Comparison of ENCODE assay signal across 1 cellular context in genomic region chr3:157499342-157499963, GRCh38.
TF ChIP-seq lines count a peak whose summit lies in the region.

No MANE protein-coding gene starts in this region.

TF ChIP-seq in HepG2, 621 proteins besides CTCF, POLR2A, EP300 and RAD21 (continued from another document):
- TF ChIP-seq HNRNPL (IDR thresholded peaks at IDR 0.05; ENCODE audit: low read depth, low read length) (0 out of 2 replicates have a peak, but pooled peaks have one; percentile 26), TFAP4 (IDR thresholded peaks at IDR 0.05; ENCODE audit: borderline replicate concordance, low read depth) (peak; percentile 30; the same call in 1 of the 2 replicates), ZFP90 (CRISPR knock-in tag; IDR thresholded peaks at IDR 0.05; ENCODE audit: borderline replicate concordance) (no peak), ZBTB8A (CRISPR knock-in tag; IDR thresholded peaks at IDR 0.05; ENCODE audit: borderline replicate concordance, low read depth) (no peak), HOXD1 (CRISPR knock-in tag; IDR thresholded peaks at IDR 0.05) (no peak), ZNF292 (CRISPR knock-in tag; IDR thresholded peaks at IDR 0.05; ENCODE audit: borderline replicate concordance, low read depth) (0 out of 2 replicates have a peak, but pooled peaks have one; percentile 23), HDAC1 (CRISPR knock-in tag; IDR thresholded peaks at IDR 0.05) (peak; percentile 29; the same call in 1 of the 2 replicates), THAP7 (CRISPR knock-in tag; IDR thresholded peaks at IDR 0.05) (no peak), ZNF430 (CRISPR knock-in tag; IDR thresholded peaks at IDR 0.05) (no peak), PHF21A (CRISPR knock-in tag; IDR thresholded peaks at IDR 0.05) (peak; percentile 22; the same call in 1 of the 2 replicates), PITX1 (CRISPR knock-in tag; IDR thresholded peaks at IDR 0.05) (no peak), TBX2 (CRISPR knock-in tag; IDR thresholded peaks at IDR 0.05; ENCODE audit: borderline replicate concordance) (no peak)
- TF ChIP-seq, protein P1, sequence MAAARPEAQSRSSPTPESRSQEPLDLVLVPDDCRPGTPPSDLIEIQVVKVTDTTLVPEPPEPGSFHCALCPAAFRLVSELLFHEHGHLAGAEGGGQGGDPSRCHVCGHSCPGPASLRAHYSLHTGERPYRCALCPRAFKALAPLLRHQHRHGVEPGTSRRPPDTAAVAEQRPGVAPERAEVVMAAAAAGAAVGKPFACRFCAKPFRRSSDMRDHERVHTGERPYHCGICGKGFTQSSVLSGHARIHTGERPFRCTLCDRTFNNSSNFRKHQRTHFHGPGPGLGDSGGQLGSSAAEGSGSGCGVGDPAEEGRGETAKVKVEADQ (CRISPR knock-in tag; IDR thresholded peaks at IDR 0.05; ENCODE audit: borderline replicate concordance) = no peak
